Comparison of ENCODE assay signal across 9 cellular contexts in genomic region chr15:32844118-32844711, GRCh38.
DNase-seq lines count a peak whose midpoint lies in the region; ATAC-seq and TF ChIP-seq lines count a peak whose summit lies in the region.
"Had no signal": no experiment of that assay in that cellular context is flagged by ENCODE, and none has a peak within 500 bp of the region (broad histone marks: within the 10 kb centered on the region; RNA-seq: fewer than 3 reads in every experiment).

No MANE protein-coding gene starts in this region.

- H3K36me3 ChIP-seq in osteoblast (ENCODE audit: insufficient read depth, low read length) = peaks cover 7% of the 10 kb centered on the region
- H3K36me3 ChIP-seq in CD8-positive, alpha-beta T cell (ENCODE audit: insufficient read depth, low read length) = no peaks in the 10 kb centered on the region

- peaks cover 5% of the 10 kb centered on the region for H3K27me3 Mint-ChIP-seq in CD8-positive, alpha-beta T cell (ENCODE audit: low read depth)

- H3K4me1 ChIP-seq in osteoblast (ENCODE audit: insufficient read depth, low read length) = peaks cover 39% of the 10 kb centered on the region
- H3K4me1 ChIP-seq in CD8-positive, alpha-beta T cell (ENCODE audit: insufficient read depth, low read length) = no peaks in the 10 kb centered on the region

- H3K4me3 ChIP-seq in cardiac fibroblast (replicated peaks in 1 of 2; ENCODE audit: low read depth in 2 of 2, low read length in 2 of 2) = no peak overlapping the region
- H3K4me3 ChIP-seq in osteoblast (ENCODE audit: insufficient read depth, low read length) = no peak overlapping the region
- H3K4me3 ChIP-seq in CD8-positive, alpha-beta T cell (ENCODE audit: low read depth, low read length) = no peak overlapping the region

- no peak overlapping the region for H2AFZ ChIP-seq in osteoblast (ENCODE audit: low read length)

- TF ChIP-seq CTCF in GM12873 (IDR thresholded peaks at IDR 0.05; ENCODE audit: insufficient read depth, low read depth, low read length, missing control alignments) = peak; percentile 67
- peak; percentile 69 for TF ChIP-seq CTCF in cardiac fibroblast (IDR thresholded peaks at IDR 0.05; ENCODE audit: low read depth, low read length)
- peak; percentile 64 for TF ChIP-seq CTCF in osteoblast (IDR thresholded peaks at IDR 0.05; ENCODE audit: extremely low read depth, low read depth, low read length)
- no peak for TF ChIP-seq CTCF in CD8-positive, alpha-beta T cell (IDR thresholded peaks at IDR 0.05)

- H3K9me3 Mint-ChIP-seq in CD8-positive, alpha-beta T cell = no peaks in the 10 kb centered on the region

- H4K20me1 ChIP-seq in osteoblast (ENCODE audit: insufficient read depth, low read length) = no peaks in the 10 kb centered on the region

- H3K27ac ChIP-seq in osteoblast (ENCODE audit: low read depth, low read length) = peak overlapping the region; percentile 93
- H3K27ac ChIP-seq in CD8-positive, alpha-beta T cell (ENCODE audit: low read depth, low read length) = no peak overlapping the region

- POLR2A ChIA-PET in CD8-positive, alpha-beta T cell (lab: Charles Lee) = no interaction called here

- H3K4me1 Mint-ChIP-seq in CD8-positive, alpha-beta T cell (ENCODE audit: low read depth) = no peaks in the 10 kb centered on the region
- H3K4me1 Mint-ChIP-seq: naive thymus-derived CD4-positive, alpha-beta T cell had no signal

- H3K4me3 Mint-ChIP-seq in CD8-positive, alpha-beta T cell = no peak overlapping the region
- H3K4me3 Mint-ChIP-seq: naive thymus-derived CD4-positive, alpha-beta T cell had no signal

- H3K27ac Mint-ChIP-seq in CD8-positive, alpha-beta T cell = no peak overlapping the region
- H3K27ac Mint-ChIP-seq: naive thymus-derived CD4-positive, alpha-beta T cell had no signal

- DNase-seq in NCI-H2081 (lab: John Stamatoyannopoulos, UW) (peak; percentile 31 to 57), cardiac fibroblast (ENCODE audit: low read depth in 2 of 2) (peak; percentile 70 to 75), osteoblast (ENCODE audit: insufficient read length, low spot score, missing footprints) (no peak), DMS153 (lab: John Stamatoyannopoulos, UW) (no peak), COLO668 (lab: John Stamatoyannopoulos, UW; ENCODE audit: unreplicated experiment) (no peak)
- no peak for DNase-seq in CD8-positive, alpha-beta T cell

- intact Hi-C loops in CD8-positive, alpha-beta T cell (cut with DNase I, micrococcal nuclease) = no loop called here

- no peaks in the 10 kb centered on the region for H3K36me3 Mint-ChIP-seq in CD8-positive, alpha-beta T cell

- H3K27me3 ChIP-seq in osteoblast (ENCODE audit: insufficient read depth, low read length) = no peaks in the 10 kb centered on the region
- no peaks in the 10 kb centered on the region for H3K27me3 ChIP-seq in CD8-positive, alpha-beta T cell (ENCODE audit: insufficient read depth, low read length)

- no peaks in the 10 kb centered on the region for H3K9me3 ChIP-seq in osteoblast (ENCODE audit: low read depth, low read length)
- H3K9me3 ChIP-seq in CD8-positive, alpha-beta T cell (ENCODE audit: low read length) = no peaks in the 10 kb centered on the region

- no peak overlapping the region for H3K4me2 ChIP-seq in osteoblast (ENCODE audit: insufficient read depth, low read length)

- peaks cover 21% of the 10 kb centered on the region for H3K79me2 ChIP-seq in osteoblast (ENCODE audit: insufficient read depth, low read length)

- ATAC-seq in HG03442 (IDR thresholded peaks at IDR 0.05; ENCODE audit: unreplicated experiment) = no peak
- no peak for ATAC-seq in CD8-positive, alpha-beta T cell
- ATAC-seq: naive thymus-derived CD4-positive, alpha-beta T cell had no signal

- CTCF ChIA-PET in CD8-positive, alpha-beta T cell (lab: Charles Lee) = no interaction called here

Comparison
In these comparisons a context has a peak if more than half of its experiments do, and no peak if none do; other contexts are left out.
1. DNase-seq: peak in NCI-H2081 (2 of 2) and cardiac fibroblast (2 of 2); none in osteoblast (single experiment), CD8-positive, alpha-beta T cell (0 of 7), DMS153 (single experiment) and COLO668 (single experiment).